8 cellular contexts compared by ENCODE assay signal in the genomic region with DNA sequence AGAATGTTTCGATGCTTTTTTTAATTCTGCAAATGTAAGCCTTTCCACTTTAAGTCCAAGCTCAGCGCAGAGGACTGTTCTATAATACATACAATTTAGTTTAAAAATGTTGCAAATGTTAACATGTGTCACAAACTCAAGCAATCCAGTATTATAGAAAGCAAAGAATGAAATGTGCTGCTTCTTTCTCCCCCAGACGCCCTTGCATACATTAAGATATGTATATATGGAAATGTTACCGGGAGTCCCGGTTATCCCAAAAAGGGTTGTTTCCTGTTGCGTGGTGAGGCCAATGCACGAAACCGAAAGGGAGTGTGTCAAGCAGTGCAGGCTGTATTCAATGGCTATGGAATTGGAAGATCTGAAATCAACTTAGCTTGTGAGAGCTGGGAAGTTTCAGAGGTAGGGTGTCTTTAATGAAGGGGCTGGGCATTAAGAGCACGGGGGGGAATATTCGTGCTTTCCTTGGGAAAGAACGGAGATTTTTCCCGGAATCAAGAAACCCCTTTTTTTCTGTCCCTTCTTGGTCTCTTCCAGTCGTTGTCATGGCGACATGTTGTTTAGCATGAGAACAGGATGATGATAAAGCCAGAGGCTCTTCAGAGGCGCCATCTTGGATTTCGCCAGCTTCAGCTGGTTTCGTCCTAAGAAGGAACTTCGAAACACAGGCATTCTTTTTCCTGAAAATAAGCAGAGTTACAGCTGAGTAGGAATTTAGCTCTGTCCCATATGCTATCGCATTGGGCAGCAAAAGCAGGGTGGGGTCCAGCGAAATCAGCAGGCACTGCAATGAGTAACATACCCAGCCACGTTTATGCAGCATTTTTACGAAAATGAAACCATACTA. TPM values are rescaled to one million over a fixed set of nuclear protein-coding genes. Genes with fewer than 3 reads are reported as not detected.
A peak's percentile ranks its signal among the peaks of the same experiment; 100 is the strongest.
DNase-seq lines count a peak whose midpoint lies in the region; ATAC-seq, FAIRE-seq and TF ChIP-seq lines count a peak whose summit lies in the region.

No MANE protein-coding gene starts in this region.

- H3K9me3 ChIP-seq in Caco-2, result no peaks in the 10 kb centered on the region
- H3K9me3 ChIP-seq in HUES48 (ENCODE audit: control insufficient read depth, insufficient read depth, low read length), result no peaks in the 10 kb centered on the region
- no peaks in the 10 kb centered on the region for H3K9me3 ChIP-seq in NT2/D1 (ENCODE audit: insufficient read depth, low read length)
- H3K9me3 ChIP-seq in mesodermal cell (ENCODE audit: control insufficient read depth, low read length), result no peaks in the 10 kb centered on the region

- TF ChIP-seq CTCF in Caco-2 (IDR thresholded peaks at IDR 0.05; ENCODE audit: insufficient read depth in 1 of 2, low read depth in 1 of 2, low read length in 1 of 2, severe bottlenecking in 1 of 2, unreplicated experiment in 1 of 2), result no peak

- H3K27ac Mint-ChIP-seq in Caco-2 (ENCODE audit: unreplicated experiment), result peak overlapping the region; percentile 97

- peaks cover 25% of the 10 kb centered on the region for H3K36me3 Mint-ChIP-seq in Caco-2 (ENCODE audit: insufficient read depth, unreplicated experiment)

- CTCF ChIA-PET in Caco-2 (lab: Charles Lee), result interaction anchor here (0.5 to 3.3 kb wide), 22 partner anchors 10 to 1146 kb away, joined by 3 to 32 read pairs (median 5); a partner anchor contains a TSS

- peaks cover 12% of the 10 kb centered on the region for H3K4me1 Mint-ChIP-seq in Caco-2 (ENCODE audit: low read depth, unreplicated experiment)

- H3K36me3 ChIP-seq in Caco-2 (ENCODE audit: control insufficient read depth, insufficient read depth, low read length), result no peaks in the 10 kb centered on the region
- H3K36me3 ChIP-seq in HUES48 (ENCODE audit: control insufficient read depth, insufficient read depth, low read length), result no peaks in the 10 kb centered on the region
- peaks cover 4% of the 10 kb centered on the region for H3K36me3 ChIP-seq in NT2/D1 (ENCODE audit: insufficient read depth, insufficient read length, low read length)
- H3K36me3 ChIP-seq in mesodermal cell (ENCODE audit: control insufficient read depth, insufficient read depth, low read length), result no peaks in the 10 kb centered on the region

- no peaks in the 10 kb centered on the region for H3K27me3 ChIP-seq in Caco-2 (replicated peaks; ENCODE audit: control insufficient read depth, insufficient read depth, low read length)
- no peaks in the 10 kb centered on the region for H3K27me3 ChIP-seq in HUES48 (ENCODE audit: control insufficient read depth, insufficient read depth, low read length)
- H3K27me3 ChIP-seq in NT2/D1 (ENCODE audit: insufficient read depth, insufficient read length), result no peaks in the 10 kb centered on the region

- H3K9me3 Mint-ChIP-seq in Caco-2 (ENCODE audit: unreplicated experiment), result no peaks in the 10 kb centered on the region

- DNase-seq in Caco-2 (peak; percentile 91 to 94), NT2/D1 (ENCODE audit: low read depth, low spot score) (peak; percentile 93)
- peak; percentile 84 for DNase-seq in activated CD8-positive, alpha-beta memory T cell treated with anti-CD3 and anti-CD28 coated beads, Interleukin-2, amount 50 U/mL, for 1 hour (ENCODE audit: extremely low read depth)
- peak; percentile 53 to 60 for DNase-seq in stimulated activated CD8-positive, alpha-beta memory T cell treated with anti-CD3 and anti-CD28 coated beads, Interleukin-15, amount 100 ng/mL, for 48 hours (ENCODE audit: low read depth in 2 of 2)

- WGBS in mesodermal cell (ENCODE audit: insufficient coverage in 2 of 2), 2 experiments, result 7 to 10% methylated on average over 12 to 14 of the region's 22 CpGs

- peak overlapping the region; percentile 76 for H3K4me3 Mint-ChIP-seq in Caco-2 (ENCODE audit: unreplicated experiment)

- H3K27ac ChIP-seq in HUES48 (ENCODE audit: low read depth, low read length), result peak overlapping the region; percentile 100
- peak overlapping the region; percentile 99 for H3K27ac ChIP-seq in mesodermal cell (ENCODE audit: low read depth, low read length, severe bottlenecking)

- H3K27me3 Mint-ChIP-seq in Caco-2 (ENCODE audit: insufficient read depth, unreplicated experiment), result no peaks in the 10 kb centered on the region

- H3K4me3 ChIP-seq in Caco-2 (ENCODE audit: low read depth, low read length), result peak overlapping the region; percentile 79
- peak overlapping the region; percentile 83 for H3K4me3 ChIP-seq in HUES48 (ENCODE audit: low read depth, low read length)
- H3K4me3 ChIP-seq in NT2/D1 (ENCODE audit: insufficient read length, low read depth), result peak overlapping the region; percentile 72
- peak overlapping the region; percentile 55 for H3K4me3 ChIP-seq in mesodermal cell (ENCODE audit: extremely low read depth, insufficient read depth, low read length, poor library complexity, severe bottlenecking)

- H3K4me1 ChIP-seq in Caco-2 (peaks cover 6% of the 10 kb centered on the region; the same call in 1 of the 2 replicates), HUES48 (ENCODE audit: control insufficient read depth, insufficient read depth, low read length) (peaks cover 28% of the 10 kb centered on the region), NT2/D1 (ENCODE audit: insufficient read depth, insufficient read length) (peaks cover 8% of the 10 kb centered on the region), mesodermal cell (ENCODE audit: control insufficient read depth, insufficient read depth, low read length, poor library complexity, severe bottlenecking) (peaks cover 15% of the 10 kb centered on the region)

- H3K9ac ChIP-seq in HUES48 (ENCODE audit: low read depth, low read length) (peak overlapping the region; percentile 97), NT2/D1 (ENCODE audit: insufficient read length, low read depth) (peak overlapping the region; percentile 91)

- intact Hi-C loops in Caco-2 (cut with micrococcal nuclease; ENCODE audit: unreplicated experiment), result loop anchor here (1.0 to 2.0 kb wide), 5 partner anchors 19 to 198 kb away; a partner anchor contains a TSS

- no TSS peak for BruUV-seq in Caco-2 (replicated peaks; lab: Mats Ljungman, UMichigan)

- ATAC-seq in GM21390 (IDR thresholded peaks at IDR 0.05; ENCODE audit: unreplicated experiment), result peak; percentile 66

- FAIRE-seq in endometrium (lab: Jason Lieb, UNC), result peak; percentile 79

- POLR2A ChIA-PET in Caco-2 (lab: Charles Lee), result interaction anchor here (0.6 to 3.6 kb wide), 18 partner anchors 9 to 1029 kb away, joined by 3 to 32 read pairs (median 4); a partner anchor contains a TSS

RNA-seq across cellular contexts. Expression of a gene that starts 10.1 kb away (rescaled TPM):
- total RNA-seq in Caco-2 (2022), result 35.8 and 37.2 TPM in 2 replicates
- 37.7 TPM for polyA plus RNA-seq in mesodermal cell (2013, experiment 1 of 2)
- polyA plus RNA-seq in mesodermal cell (2013, experiment 2 of 2), result 34.7 TPM

RNA-seq across cellular contexts. Expression of a gene that starts 18.2 kb away (rescaled TPM):
- total RNA-seq in Caco-2 (2022), result 57.0 and 60.0 TPM in 2 replicates
- polyA plus RNA-seq in mesodermal cell (2013, experiment 1 of 2), result 75.6 TPM
- polyA plus RNA-seq in mesodermal cell (2013, experiment 2 of 2), result 76.2 TPM

Comparison
In these comparisons a context has a peak if more than half of its experiments do, and no peak if none do; other contexts are left out.
1. Peak in every context shown above with its lines: DNase-seq, ATAC-seq, H3K4me3 ChIP-seq and H3K27ac ChIP-seq.